ENCODE assay signal across 15 cellular contexts in the genomic region with DNA sequence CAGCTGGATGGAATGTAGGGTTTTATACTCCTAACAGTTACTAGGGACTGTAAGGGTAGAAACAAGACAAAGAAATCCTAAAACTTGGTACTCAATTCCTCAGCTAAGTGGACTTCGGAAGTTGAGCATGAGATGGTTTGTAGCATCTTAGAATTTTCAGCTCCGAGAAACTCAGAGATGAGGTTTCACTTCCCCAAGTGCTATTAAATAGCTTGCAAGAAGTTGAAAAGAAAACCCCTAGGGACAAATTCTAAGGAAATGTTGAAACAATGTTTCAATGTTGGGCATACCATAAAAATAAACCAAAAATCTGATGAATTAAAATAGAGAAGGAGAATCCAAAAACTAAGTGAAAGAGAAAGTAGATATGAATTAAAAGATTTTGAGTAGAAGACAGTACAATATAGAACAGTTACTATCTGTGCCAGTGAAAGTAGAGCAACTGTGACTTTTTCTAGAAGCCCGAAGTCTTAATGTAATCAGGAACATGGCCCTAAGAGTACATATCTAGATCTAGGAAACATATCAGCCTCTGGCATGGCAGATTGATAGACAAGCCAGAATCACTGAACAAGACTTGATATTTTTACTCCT.
DNase-seq lines count a peak whose midpoint lies in the region; ATAC-seq and TF ChIP-seq lines count a peak whose summit lies in the region.
"Had no signal": no experiment of that assay in that cellular context is flagged by ENCODE, and none has a peak within 500 bp of the region (broad histone marks: within the 10 kb centered on the region; RNA-seq: fewer than 3 reads in every experiment).

No MANE protein-coding gene starts in this region.

- no peak overlapping the region for H4K5ac ChIP-seq in H9 (ENCODE audit: insufficient read length, low read depth, low read length)

- H2BK15ac ChIP-seq in H9 (ENCODE audit: low read depth, low read length), result no peak overlapping the region

- H3K23me2 ChIP-seq in H9 (ENCODE audit: insufficient read length, low read depth, low read length, poor library complexity, severe bottlenecking), result no peaks in the 10 kb centered on the region

- intact Hi-C loops in head of caudate nucleus (cut with DNase I), result no loop called here

- peak; percentile 45 to 57 for DNase-seq in cardiac fibroblast (ENCODE audit: low read depth in 2 of 2)
- DNase-seq in head of caudate nucleus, result no peak
- no peak for DNase-seq in effector CD8-positive, alpha-beta T cell (lab: John Stamatoyannopoulos, UW)
- DNase-seq in H9, result no peak
- DNase-seq in activated CD4-positive, CD25-positive, alpha-beta regulatory T cell treated with anti-CD3 and anti-CD28 coated beads, Interleukin-2, amount 50 U/mL, for 72 hours, result no peak
- DNase-seq: activated T-cell treated with anti-CD3 and anti-CD28 coated beads, Interleukin-2, amount 50 U/mL, for 4 hours; caudate nucleus; left colon; MG63; ovary; stimulated activated CD4-positive, alpha-beta T cell treated with anti-CD3 and anti-CD28 coated beads, Interleukin-2, amount 100 ng/mL, for 24 hours had no signal

- no peaks in the 10 kb centered on the region for H3K27me3 ChIP-seq in H9 (ENCODE audit: insufficient read depth, low read length)
- H3K27me3 ChIP-seq: MG63, ovary, suprapubic skin had no signal

- H2BK120ac ChIP-seq in H9 (ENCODE audit: low read depth, low read length, poor library complexity, severe bottlenecking), result no peak overlapping the region

- H2BK20ac ChIP-seq in H9 (ENCODE audit: low read depth, low read length, poor library complexity, severe bottlenecking), result no peak overlapping the region

- H3K4me2 ChIP-seq in H9 (ENCODE audit: insufficient read depth, insufficient read length, low read length), result no peak overlapping the region

- ATAC-seq in GM18511 (IDR thresholded peaks at IDR 0.05; ENCODE audit: unreplicated experiment), result peak; percentile 89
- ATAC-seq in GM21576 (IDR thresholded peaks at IDR 0.05; ENCODE audit: unreplicated experiment), result peak; percentile 83
- peak; percentile 68 for ATAC-seq in HG03280 (IDR thresholded peaks at IDR 0.05; ENCODE audit: unreplicated experiment)
- ATAC-seq: activated T-cell treated with anti-CD3 and anti-CD28 coated beads, Interleukin-2, amount 50 U/mL, for 4 hours; left colon had no signal

- TF ChIP-seq CTCF in cardiac fibroblast (IDR thresholded peaks at IDR 0.05; ENCODE audit: low read depth, low read length), result no peak
- no peak for TF ChIP-seq CTCF in H9 (conservative IDR thresholded peaks at IDR 0.05)

- H3K9me3 ChIP-seq in H9 (ENCODE audit: control insufficient read depth, low read depth, low read length), result no peaks in the 10 kb centered on the region
- H3K9me3 ChIP-seq: ovary, suprapubic skin had no signal

- no peak overlapping the region for H3K4me3 Mint-ChIP-seq in H9
- H3K4me3 Mint-ChIP-seq: activated T-cell treated with anti-CD3 and anti-CD28 coated beads, Interleukin-2, amount 50 U/mL, for 4 hours had no signal

- H3K9ac ChIP-seq in H9 (ENCODE audit: extremely low read depth, insufficient read length, low read length), result no peak overlapping the region

- peaks cover 0 to 3% of the 10 kb centered on the region in 2 experiments; a peak in 1 of 5 replicates for H3K9me3 Mint-ChIP-seq in H9
- H3K9me3 Mint-ChIP-seq: activated T-cell treated with anti-CD3 and anti-CD28 coated beads, Interleukin-2, amount 50 U/mL, for 4 hours had no signal

- no peaks in the 10 kb centered on the region for H3K4me1 Mint-ChIP-seq in H9

- no peak overlapping the region for H4K8ac ChIP-seq in H9 (replicated peaks; ENCODE audit: insufficient read length, low read depth, low read length)

- H3K79me1 ChIP-seq in H9 (ENCODE audit: insufficient read depth, low read depth, low read length, poor library complexity, severe bottlenecking), result no peaks in the 10 kb centered on the region

- no peaks in the 10 kb centered on the region for H3K4me1 ChIP-seq in H9 (ENCODE audit: insufficient read depth, low read length)
- H3K4me1 ChIP-seq: suprapubic skin had no signal

- no peaks in the 10 kb centered on the region for H4K20me1 ChIP-seq in H9 (ENCODE audit: control insufficient read depth, insufficient read depth, insufficient read length)

- no peak overlapping the region for H3K18ac ChIP-seq in H9 (ENCODE audit: insufficient read length, low read depth, low read length)

- peaks cover 0 to 2% (median 0%) of the 10 kb centered on the region in 3 experiments; a peak in 1 of 7 replicates for H3K36me3 Mint-ChIP-seq in H9 (ENCODE audit: insufficient read depth in 1 of 3, low read depth in 3 of 3)

- no CpG with 5 or more reads among the region's 3 CpGs for WGBS in H9 (ENCODE audit: extremely low coverage, insufficient read length, low lambda C conversion rate)

- H4K91ac ChIP-seq in H9 (ENCODE audit: insufficient read length, low read depth, low read length), result no peak overlapping the region

- no peak overlapping the region for H2BK12ac ChIP-seq in H9 (ENCODE audit: insufficient read length, low read depth, low read length)

- no peak overlapping the region for H2AFZ ChIP-seq in H9 (ENCODE audit: low read length)

- H3K79me2 ChIP-seq in H9 (ENCODE audit: insufficient read depth, low read length), result no peaks in the 10 kb centered on the region

- no peak overlapping the region for H3K27ac ChIP-seq in H9 (ENCODE audit: insufficient read length, low read depth, low read length)
- H3K27ac ChIP-seq: ovary, suprapubic skin had no signal

- H3T11ph ChIP-seq in H9 (ENCODE audit: low read length), result no peak overlapping the region

- no peak overlapping the region for H3K4me3 ChIP-seq in cardiac fibroblast (replicated peaks in 1 of 2; ENCODE audit: low read depth in 2 of 2, low read length in 2 of 2)
- H3K4me3 ChIP-seq: MG63, ovary, suprapubic skin had no signal

- H3K23ac ChIP-seq in H9 (ENCODE audit: insufficient read length, low read depth, low read length), result no peak overlapping the region

- no peak overlapping the region for H2AK5ac ChIP-seq in H9 (ENCODE audit: insufficient read length, low read length)

- H3K27me3 Mint-ChIP-seq in H9 (ENCODE audit: low read depth), result no peaks in the 10 kb centered on the region

- no peak overlapping the region for H3K14ac ChIP-seq in H9 (ENCODE audit: insufficient read depth, low read length)

- no peak overlapping the region for H3K4ac ChIP-seq in H9 (ENCODE audit: low read depth, low read length)

- no peak overlapping the region for H3K27ac Mint-ChIP-seq in H9

- no peak overlapping the region for H2BK5ac ChIP-seq in H9 (ENCODE audit: insufficient read length, low read length)

- no peak overlapping the region for H3K56ac ChIP-seq in H9 (ENCODE audit: insufficient read length, low read depth, low read length)

Comparison
In these comparisons a context has a peak if more than half of its experiments do, and no peak if none do; other contexts are left out.
1. DNase-seq: peak in cardiac fibroblast (2 of 2); none in head of caudate nucleus (0 of 42), effector CD8-positive, alpha-beta T cell (single experiment), H9 (single experiment) and activated CD4-positive, CD25-positive, alpha-beta regulatory T cell treated with anti-CD3 and anti-CD28 coated beads, Interleukin-2, amount 50 U/mL, for 72 hours (single experiment).
2. Peak in every context shown above with its lines, with median percentiles within 50 percentile points of each other: ATAC-seq.